8 cellular contexts compared by ENCODE assay signal in genomic region chr3:194070634-194071409, GRCh38.
A peak's percentile ranks its signal among the peaks of the same experiment; 100 is the strongest.
DNase-seq lines count a peak whose midpoint lies in the region; ATAC-seq and TF ChIP-seq lines count a peak whose summit lies in the region.

No MANE protein-coding gene starts in this region.

- no peaks in the 10 kb centered on the region for H3K9me3 Mint-ChIP-seq in natural killer cell

- H3K27ac Mint-ChIP-seq in natural killer cell, result peak overlapping the region in 1 of 2 donors; percentile 71

- ATAC-seq in GM19397 (IDR thresholded peaks at IDR 0.05; ENCODE audit: unreplicated experiment) (peak; percentile 92), HG03521 (IDR thresholded peaks at IDR 0.05; ENCODE audit: unreplicated experiment) (peak; percentile 88), natural killer cell (peak; percentile 84 to 89 (median 86))

- peaks cover 6 to 13% of the 10 kb centered on the region in 2 donors for H3K4me1 Mint-ChIP-seq in natural killer cell

- no peaks in the 10 kb centered on the region for H3K36me3 Mint-ChIP-seq in natural killer cell

- DNase-seq in COLO829 (ENCODE audit: low spot score), result peak; percentile 70
- peak; percentile 91 for DNase-seq in NOMO-1 treated with dmso at 0.1 percent for 144 hours (lab: John Stamatoyannopoulos, UW; ENCODE audit: unreplicated experiment)
- DNase-seq in activated T-cell treated with anti-CD3 and anti-CD28 coated beads, Interleukin-2, amount 50 U/mL, for 48 hours, result peak; percentile 83 to 86
- peak; percentile 85 for DNase-seq in fibroblast of mammary gland (ENCODE audit: low read depth)
- peak; percentile 66 for DNase-seq in natural killer cell
- peak; percentile 25 to 65 (median 42) for DNase-seq in stimulated activated naive CD4-positive, alpha-beta T cell (lab: John Stamatoyannopoulos, UW)

- intact Hi-C loops in natural killer cell (cut with micrococcal nuclease), result loop anchor here (2.0 kb wide), 1 partner anchor 70 kb away; no protein-coding TSS in a partner anchor

- H3K27me3 Mint-ChIP-seq in natural killer cell (ENCODE audit: low read depth in 2 of 2), result peaks cover 36 to 53% of the 10 kb centered on the region in 2 donors

- TF ChIP-seq CTCF in fibroblast of mammary gland (conservative IDR thresholded peaks at IDR 0.05; ENCODE audit: control insufficient read depth, insufficient read depth, low read depth, low read length) (no peak), natural killer cell (IDR thresholded peaks at IDR 0.05) (no peak)

- H3K4me3 ChIP-seq in fibroblast of mammary gland (ENCODE audit: control insufficient read depth, low read depth, low read length), result peak overlapping the region; percentile 38

- peak overlapping the region; percentile 83 for H3K4me3 Mint-ChIP-seq in natural killer cell

Comparison
In these comparisons a context has a peak if more than half of its experiments do, and no peak if none do; other contexts are left out.
1. Peak in every context shown above with its lines: DNase-seq, ATAC-seq and H3K4me3 ChIP-seq.